Comparison of ENCODE assay signal across 8 cellular contexts in genomic region chrX:19846995-19847790, GRCh38. TPM values are rescaled to one million over a fixed set of nuclear protein-coding genes. Genes with fewer than 3 reads are reported as not detected.
DNase-seq lines count a peak whose midpoint lies in the region; ATAC-seq and FAIRE-seq lines count a peak whose summit lies in the region.

No MANE protein-coding gene starts in this region.

- ATAC-seq in activated CD8-positive, alpha-beta T cell treated with anti-CD3 and anti-CD28 coated beads, Interleukin-2, amount 10 ng/mL, durations not matched to agents 7 days and 5 days, result peak; percentile 67

- peak overlapping the region; percentile 46 for H3K4me3 Mint-ChIP-seq in activated CD8-positive, alpha-beta T cell treated with anti-CD3 and anti-CD28 coated beads, Interleukin-2, amount 10 ng/mL, durations not matched to agents 7 days and 5 days

- peak; percentile 25 for DNase-seq in GF-D8 (lab: John Stamatoyannopoulos, UW)
- DNase-seq in activated CD8-positive, alpha-beta T cell treated with anti-CD3 and anti-CD28 coated beads, Interleukin-2, amount 10 ng/mL, durations not matched to agents 7 days and 5 days, result peak; percentile 26
- DNase-seq in iPS-NIHi11 (ENCODE audit: low spot score), result peak; percentile 17
- DNase-seq in urothelium cell line (ENCODE audit: low spot score), result peak; percentile 43
- no peak for DNase-seq in hippocampal formation (lab: John Stamatoyannopoulos, UW)
- DNase-seq in SW 1271 (lab: John Stamatoyannopoulos, UW), result no peak
- DNase-seq in D341Med (ENCODE audit: low spot score), result no peak

- peaks cover 9% of the 10 kb centered on the region; the same call in 1 of the 2 replicates for H3K4me1 ChIP-seq in HUES64 (ENCODE audit: insufficient read depth, low read length)

- H3K27ac Mint-ChIP-seq in activated CD8-positive, alpha-beta T cell treated with anti-CD3 and anti-CD28 coated beads, Interleukin-2, amount 10 ng/mL, durations not matched to agents 7 days and 5 days, result peak overlapping the region; percentile 85

- no peaks in the 10 kb centered on the region for H3K36me3 ChIP-seq in HUES64 (ENCODE audit: insufficient read depth, low read length)

- no peak for FAIRE-seq in urothelium cell line (lab: Jason Lieb, UNC)

- no peaks in the 10 kb centered on the region for H3K27me3 Mint-ChIP-seq in activated CD8-positive, alpha-beta T cell treated with anti-CD3 and anti-CD28 coated beads, Interleukin-2, amount 10 ng/mL, durations not matched to agents 7 days and 5 days (ENCODE audit: low read depth)

- H3K4me3 ChIP-seq in HUES64 (ENCODE audit: low read length), result no peak overlapping the region

- H3K4me1 Mint-ChIP-seq in activated CD8-positive, alpha-beta T cell treated with anti-CD3 and anti-CD28 coated beads, Interleukin-2, amount 10 ng/mL, durations not matched to agents 7 days and 5 days (ENCODE audit: low read depth), result peaks cover 53% of the 10 kb centered on the region

- H3K27ac ChIP-seq in HUES64 (ENCODE audit: low read depth, low read length), result peak overlapping the region; percentile 60

- H3K9me3 Mint-ChIP-seq in activated CD8-positive, alpha-beta T cell treated with anti-CD3 and anti-CD28 coated beads, Interleukin-2, amount 10 ng/mL, durations not matched to agents 7 days and 5 days (ENCODE audit: insufficient read depth), result no peaks in the 10 kb centered on the region

- H3K27me3 ChIP-seq in HUES64 (ENCODE audit: insufficient read depth, low read length), result no peaks in the 10 kb centered on the region

- no peaks in the 10 kb centered on the region for H3K9me3 ChIP-seq in HUES64 (ENCODE audit: insufficient read depth, low read depth, low read length)

- H3K36me3 Mint-ChIP-seq in activated CD8-positive, alpha-beta T cell treated with anti-CD3 and anti-CD28 coated beads, Interleukin-2, amount 10 ng/mL, durations not matched to agents 7 days and 5 days (ENCODE audit: low read depth), result peaks cover 10% of the 10 kb centered on the region

- CTCF ChIA-PET in activated CD8-positive, alpha-beta T cell treated with anti-CD3 and anti-CD28 coated beads, Interleukin-2, amount 10 ng/mL, durations not matched to agents 7 days and 5 days (lab: Charles Lee), result interaction anchor here (0.8 to 2.5 kb wide), 4 partner anchors 8 to 23 kb away, joined by 3 to 5 read pairs (median 3); no protein-coding TSS in a partner anchor

- POLR2A ChIA-PET in activated CD8-positive, alpha-beta T cell treated with anti-CD3 and anti-CD28 coated beads, Interleukin-2, amount 10 ng/mL, durations not matched to agents 7 days and 5 days (lab: Charles Lee), result no interaction called here

- WGBS in HUES64, result 61% methylated on average over 7 of the region's 9 CpGs

- H3K9ac ChIP-seq in HUES64 (ENCODE audit: low read depth, low read length), result no peak overlapping the region

RNA-seq across cellular contexts. Expression of gene SH3KBP1, which starts 40.2 kb away (rescaled TPM):
- 12.1 TPM for polyA plus RNA-seq in HUES64 (2013, experiment 1 of 2)
- 15.2 TPM for polyA plus RNA-seq in HUES64 (2013, experiment 2 of 2)
- total RNA-seq in activated CD8-positive, alpha-beta T cell treated with anti-CD3 and anti-CD28 coated beads, Interleukin-2, amount 10 ng/mL, durations not matched to agents 7 days and 5 days, result 10 to 100 TPM; 85.6 to 95.3 TPM

Comparison
In these comparisons a context has a peak if more than half of its experiments do, and no peak if none do; other contexts are left out.
1. DNase-seq: peak in GF-D8 (single experiment), activated CD8-positive, alpha-beta T cell treated with anti-CD3 and anti-CD28 coated beads, Interleukin-2, amount 10 ng/mL, durations not matched to agents 7 days and 5 days (single experiment), iPS-NIHi11 (single experiment) and urothelium cell line (single experiment); none in hippocampal formation (0 of 2), SW 1271 (0 of 2) and D341Med (single experiment).